In the genomic region with DNA sequence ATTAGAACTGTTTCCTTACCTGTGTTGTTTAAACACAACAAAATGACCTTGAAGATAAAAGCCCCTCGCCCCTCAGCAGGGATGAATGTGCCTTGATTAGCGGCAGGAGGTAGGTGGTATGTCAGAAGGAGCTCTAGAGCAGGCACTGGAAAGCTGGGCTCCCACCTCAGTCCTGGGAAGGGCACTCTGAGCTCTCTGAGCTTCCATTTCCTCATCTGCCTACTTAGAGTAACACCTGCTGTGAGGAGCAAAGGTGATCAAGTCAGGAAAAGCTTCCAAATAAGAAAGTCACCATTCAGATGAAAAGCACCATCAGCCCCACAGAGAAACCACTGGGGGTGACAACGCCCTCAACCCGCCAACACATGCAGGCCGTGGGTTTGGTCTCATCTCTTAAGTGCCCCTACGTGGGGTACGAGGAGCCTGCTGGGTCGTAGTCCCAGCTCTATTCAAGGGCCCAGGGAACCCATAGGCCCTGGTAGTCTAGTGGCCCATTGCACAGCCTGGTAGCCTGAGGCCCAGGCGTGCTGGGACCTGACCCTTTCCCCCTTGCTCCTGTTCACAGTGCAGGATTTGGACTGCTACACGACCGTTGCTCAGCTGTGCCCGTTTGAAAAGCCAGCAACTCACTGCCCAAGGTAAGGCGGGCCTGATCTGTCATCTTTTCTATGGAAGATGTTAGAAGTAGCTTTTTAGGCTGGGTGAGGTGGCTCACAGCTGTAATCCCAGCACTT, we compare ENCODE assay signal across 14 cellular contexts. TPM values are rescaled to one million over a fixed set of nuclear protein-coding genes. Genes with fewer than 3 reads are reported as not detected.
"Had no signal": no experiment of that assay in that cellular context is flagged by ENCODE, and none has a peak within 500 bp of the region (broad histone marks: within the 10 kb centered on the region; RNA-seq: fewer than 3 reads in every experiment).

No MANE protein-coding gene starts in this region.

- H3K36me3 Mint-ChIP-seq: activated CD8-positive, alpha-beta memory T cell treated with anti-CD3 and anti-CD28 coated beads, Interleukin-2, amount 10 ng/mL, durations not matched to agents 7 days and 5 days; immature natural killer cell had no signal

- H3K4me1 Mint-ChIP-seq: activated CD8-positive, alpha-beta memory T cell treated with anti-CD3 and anti-CD28 coated beads, Interleukin-2, amount 10 ng/mL, durations not matched to agents 7 days and 5 days; immature natural killer cell had no signal

- FAIRE-seq: endometrium had no signal

- H3K36me3 ChIP-seq: thoracic aorta had no signal

- H3K27me3 ChIP-seq: dorsolateral prefrontal cortex had no signal

- H3K27ac ChIP-seq: dorsolateral prefrontal cortex, lower lobe of right lung, thoracic aorta had no signal

- H3K4me3 Mint-ChIP-seq: activated CD8-positive, alpha-beta memory T cell treated with anti-CD3 and anti-CD28 coated beads, Interleukin-2, amount 10 ng/mL, durations not matched to agents 7 days and 5 days; immature natural killer cell; mesothelial cell of epicardium had no signal

- ATAC-seq: activated CD8-positive, alpha-beta memory T cell treated with anti-CD3 and anti-CD28 coated beads, Interleukin-2, amount 10 ng/mL, durations not matched to agents 7 days and 5 days; esophagus mucosa; lower lobe of right lung had no signal

- DNase-seq: activated CD4-positive, alpha-beta T cell treated with anti-CD3 and anti-CD28 coated beads for 1 hour; activated CD4-positive, alpha-beta T cell treated with anti-CD3 and anti-CD28 coated beads, Interleukin-2, amount 50 U/mL, for 48 hours; activated CD8-positive, alpha-beta memory T cell treated with anti-CD3 and anti-CD28 coated beads, Interleukin-2, amount 10 ng/mL, durations not matched to agents 7 days and 5 days; activated naive CD4-positive, alpha-beta T cell treated with anti-CD3 and anti-CD28 coated beads, Interleukin-2, amount 50 U/mL, for 16 hours; activated T-cell treated with anti-CD3 and anti-CD28 coated beads, Interleukin-2, amount 50 U/mL, for 1 hour; dorsolateral prefrontal cortex; immature natural killer cell; lower lobe of right lung; retina had no signal

- H3K9me3 ChIP-seq: lower lobe of right lung, thoracic aorta had no signal

- H3K9me3 Mint-ChIP-seq: activated T-helper 2 cell treated with anti-CD3 and anti-CD28 coated beads, Interferon-gamma antibody, Interleukin-2, Interleukin-4, amounts not matched to agents 10 μg/mL and 5 μg/mL and 100 μg/mL, durations not matched to agents 14 hours and 24 hours and 36 hours; immature natural killer cell; mesothelial cell of epicardium had no signal

- H3K27ac Mint-ChIP-seq: activated CD8-positive, alpha-beta memory T cell treated with anti-CD3 and anti-CD28 coated beads, Interleukin-2, amount 10 ng/mL, durations not matched to agents 7 days and 5 days; activated T-helper 2 cell treated with anti-CD3 and anti-CD28 coated beads, Interferon-gamma antibody, Interleukin-2, Interleukin-4, amounts not matched to agents 10 μg/mL and 5 μg/mL and 100 μg/mL, durations not matched to agents 14 hours and 24 hours and 36 hours; immature natural killer cell; mesothelial cell of epicardium had no signal

- H3K4me3 ChIP-seq: dorsolateral prefrontal cortex, lower lobe of right lung, thoracic aorta had no signal

RNA-seq across cellular contexts. Expression of gene CRISPLD2, which starts 57.3 kb away (rescaled TPM):
- total RNA-seq: activated CD8-positive, alpha-beta memory T cell treated with anti-CD3 and anti-CD28 coated beads, Interleukin-2, amount 10 ng/mL, durations not matched to agents 7 days and 5 days had no signal
